14 cellular contexts compared by ENCODE assay signal in genomic region chr22:30875481-30876215, GRCh38.
A peak's percentile ranks its signal among the peaks of the same experiment; 100 is the strongest.
DNase-seq lines count a peak whose midpoint lies in the region; ATAC-seq and TF ChIP-seq lines count a peak whose summit lies in the region.
"Had no signal": no experiment of that assay in that cellular context is flagged by ENCODE, and none has a peak within 500 bp of the region (broad histone marks: within the 10 kb centered on the region; RNA-seq: fewer than 3 reads in every experiment).

No MANE protein-coding gene starts in this region.

- POLR2A ChIA-PET in HEK293T (lab: Yijun Ruan, JAX) = no interaction called here

- DNase-seq in EH (ENCODE audit: low read depth) (peak; percentile 4), cerebellar nuclear complex (lab: John Stamatoyannopoulos, UW) (peak; percentile 30 to 64), hippocampal formation (lab: John Stamatoyannopoulos, UW) (peak; percentile 17 to 44), putamen (ENCODE audit: low spot score) (peak; percentile 38), SIG-M5 treated with dmso at 0.1 percent for 504 hours (lab: John Stamatoyannopoulos, UW; ENCODE audit: unreplicated experiment) (no peak), DMS79 (lab: John Stamatoyannopoulos, UW) (no peak), HEK293T (ENCODE audit: extremely low spot score) (no peak)
- DNase-seq: activated CD4-positive, alpha-beta T cell treated with anti-CD3 and anti-CD28 coated beads, Interleukin-2, amount 50 U/mL, for 1 hour; activated naive CD8-positive, alpha-beta T cell treated with anti-CD3 and anti-CD28 coated beads for 36 hours; NCI-H1436 treated with DMSO at 0.1 percent for 48 hours; NCI-H345; stimulated activated naive B cell treated with anti-CD40 and anti-IgM and Interleukin-4, amounts not matched to agents 10 μg/mL and 1 μg/mL and 100 μg/mL, for 72 hours; uterus had no signal

- ATAC-seq in GM19324 (IDR thresholded peaks at IDR 0.05; ENCODE audit: low FRiP score, unreplicated experiment) = no peak
- ATAC-seq: stimulated activated naive B cell treated with anti-CD40 and anti-IgM and Interleukin-4, amounts not matched to agents 10 μg/mL and 1 μg/mL and 100 μg/mL, for 72 hours had no signal

- CTCF ChIA-PET in HEK293T (lab: Yijun Ruan, JAX) = no interaction called here

TF ChIP-seq in HEK293T, 16 proteins besides CTCF, POLR2A, EP300 and RAD21:
- TF ChIP-seq ELF4 (IDR thresholded peaks at IDR 0.05) (no peak), L3MBTL2 (conservative IDR thresholded peaks at IDR 0.05) (no peak), LEF1 (IDR thresholded peaks at IDR 0.05; ENCODE audit: borderline replicate concordance) (no peak), ZNF384 (IDR thresholded peaks at IDR 0.05) (no peak), FOXM1 (IDR thresholded peaks at IDR 0.05; ENCODE audit: borderline replicate concordance) (no peak), FOXA1 (IDR thresholded peaks at IDR 0.05) (no peak), BHLHE40 (IDR thresholded peaks at IDR 0.05; ENCODE audit: borderline replicate concordance) (no peak), CTBP1 (IDR thresholded peaks at IDR 0.05; ENCODE audit: borderline replicate concordance) (no peak), SUZ12 (IDR thresholded peaks at IDR 0.05) (no peak), PKNOX1 (IDR thresholded peaks at IDR 0.05) (no peak), FOXK2 (IDR thresholded peaks at IDR 0.05) (no peak), HDGF (IDR thresholded peaks at IDR 0.05; ENCODE audit: borderline replicate concordance) (no peak), SP1 (IDR thresholded peaks at IDR 0.05) (no peak)

Comparison
In these comparisons a context has a peak if more than half of its experiments do, and no peak if none do; other contexts are left out.
1. DNase-seq: peak in EH (single experiment), cerebellar nuclear complex (2 of 2), hippocampal formation (2 of 2) and putamen (single experiment); none in SIG-M5 treated with dmso at 0.1 percent for 504 hours (single experiment), DMS79 (single experiment) and HEK293T (single experiment).